ENCODE assay signal across 14 cellular contexts in genomic region chr18:36758001-36758400, GRCh38.
A peak's percentile ranks its signal among the peaks of the same experiment; 100 is the strongest.
DNase-seq lines count a peak whose midpoint lies in the region; ATAC-seq and TF ChIP-seq lines count a peak whose summit lies in the region.
"Had no signal": no experiment of that assay in that cellular context is flagged by ENCODE, and none has a peak within 500 bp of the region (broad histone marks: within the 10 kb centered on the region; RNA-seq: fewer than 3 reads in every experiment).

No MANE protein-coding gene starts in this region.

- no peak overlapping the region for H3K4me3 Mint-ChIP-seq in CD8-positive, alpha-beta T cell

- H3K36me3 Mint-ChIP-seq in CD8-positive, alpha-beta T cell, result no peaks in the 10 kb centered on the region

- H3K4me3 ChIP-seq in AG10803 (ENCODE audit: low read length) (no peak overlapping the region), adipocyte (ENCODE audit: low read length) (no peak overlapping the region)
- no peak overlapping the region for H3K4me3 ChIP-seq in CD8-positive, alpha-beta T cell (ENCODE audit: low read depth, low read length)
- H3K4me3 ChIP-seq: A549 had no signal

- ATAC-seq in CD8-positive, alpha-beta T cell, result no peak
- ATAC-seq: A549 had no signal

- no peaks in the 10 kb centered on the region for H3K4me1 Mint-ChIP-seq in CD8-positive, alpha-beta T cell (ENCODE audit: low read depth)

- no peaks in the 10 kb centered on the region for H3K36me3 ChIP-seq in adipocyte (ENCODE audit: control insufficient read depth, insufficient read depth, low read length, severe bottlenecking)
- no peaks in the 10 kb centered on the region for H3K36me3 ChIP-seq in CD8-positive, alpha-beta T cell (ENCODE audit: insufficient read depth, low read length)

- peaks cover 12% of the 10 kb centered on the region for H3K27me3 Mint-ChIP-seq in CD8-positive, alpha-beta T cell (ENCODE audit: low read depth)

- peaks cover 31% of the 10 kb centered on the region for H3K4me1 ChIP-seq in adipocyte (ENCODE audit: control insufficient read depth, insufficient read depth, low read length)
- H3K4me1 ChIP-seq in CD8-positive, alpha-beta T cell (ENCODE audit: insufficient read depth, low read length), result no peaks in the 10 kb centered on the region
- H3K4me1 ChIP-seq: A549, Caco-2 had no signal

- POLR2A ChIA-PET in CD8-positive, alpha-beta T cell (lab: Charles Lee), result no interaction called here

- peak; percentile 66 for DNase-seq in AG10803 (ENCODE audit: low read depth)
- peak; percentile 37 for DNase-seq in GM04503 (ENCODE audit: low read depth)
- no peak for DNase-seq in adipocyte (ENCODE audit: low read depth)
- peak; percentile 33 for DNase-seq in hepatic stellate cell (ENCODE audit: low spot score)
- DNase-seq in CD8-positive, alpha-beta T cell, result no peak
- no peak for DNase-seq in DMS79 (lab: John Stamatoyannopoulos, UW)
- DNase-seq in activated CD8-positive, alpha-beta memory T cell treated with anti-CD3 and anti-CD28 coated beads, Interleukin-2, amount 50 U/mL, for 4 hours, result no peak
- DNase-seq: AML-193, Caco-2, H7, NCI-H1105, NCI-H2081 had no signal

- TF ChIP-seq CTCF in AG10803 (conservative IDR thresholded peaks at IDR 0.05; ENCODE audit: low read length), result no peak
- no peak for TF ChIP-seq CTCF in CD8-positive, alpha-beta T cell (IDR thresholded peaks at IDR 0.05)

- H3K9me3 ChIP-seq in adipocyte (ENCODE audit: control insufficient read depth, low read length), result no peaks in the 10 kb centered on the region
- H3K9me3 ChIP-seq in CD8-positive, alpha-beta T cell (ENCODE audit: low read length), result no peaks in the 10 kb centered on the region
- H3K9me3 ChIP-seq: A549, Caco-2 had no signal

- H3K27ac Mint-ChIP-seq in CD8-positive, alpha-beta T cell, result no peak overlapping the region

- H3K27me3 ChIP-seq in adipocyte (replicated peaks; ENCODE audit: control insufficient read depth, insufficient read depth, low read length), result no peaks in the 10 kb centered on the region
- no peaks in the 10 kb centered on the region for H3K27me3 ChIP-seq in CD8-positive, alpha-beta T cell (ENCODE audit: insufficient read depth, low read length)

- H3K9ac ChIP-seq in adipocyte (ENCODE audit: low read length), result peak overlapping the region; percentile 37

- CTCF ChIA-PET in CD8-positive, alpha-beta T cell (lab: Charles Lee), result no interaction called here

- H3K27ac ChIP-seq in CD8-positive, alpha-beta T cell (ENCODE audit: low read depth, low read length), result no peak overlapping the region
- H3K27ac ChIP-seq: A549, C4-2B had no signal

- intact Hi-C loops in CD8-positive, alpha-beta T cell (cut with DNase I, micrococcal nuclease), result no loop called here

- no peaks in the 10 kb centered on the region for H3K9me3 Mint-ChIP-seq in CD8-positive, alpha-beta T cell

Comparison
In these comparisons a context has a peak if more than half of its experiments do, and no peak if none do; other contexts are left out.
1. DNase-seq: peak in AG10803 (single experiment), GM04503 (single experiment) and hepatic stellate cell (single experiment); none in adipocyte (single experiment), CD8-positive, alpha-beta T cell (0 of 7), DMS79 (single experiment) and activated CD8-positive, alpha-beta memory T cell treated with anti-CD3 and anti-CD28 coated beads, Interleukin-2, amount 50 U/mL, for 4 hours (single experiment).